14 cellular contexts compared by ENCODE assay signal in the genomic region with DNA sequence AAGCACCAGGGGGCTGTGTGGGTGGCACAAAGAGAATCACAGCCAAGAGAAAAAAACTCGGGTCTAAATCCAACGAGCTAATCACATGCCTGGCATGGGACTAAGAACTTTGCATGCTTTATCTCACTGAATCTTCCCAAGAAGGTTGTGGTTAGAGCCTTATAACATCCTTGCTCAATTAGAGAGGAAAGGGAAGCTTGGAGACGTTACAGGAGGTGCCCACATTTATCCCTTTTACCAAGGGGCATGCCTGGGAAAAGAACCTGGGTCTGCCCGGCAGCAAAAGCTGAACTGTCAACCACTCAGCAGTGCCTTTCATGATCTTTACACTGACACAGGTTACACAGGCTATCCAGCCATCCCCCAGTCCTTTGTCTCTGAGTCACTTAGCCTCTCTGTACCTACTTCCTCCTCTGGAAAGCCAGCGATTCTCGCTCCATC.
A peak's percentile ranks its signal among the peaks of the same experiment; 100 is the strongest.
DNase-seq lines count a peak whose midpoint lies in the region; ATAC-seq and TF ChIP-seq lines count a peak whose summit lies in the region.
"Had no signal": no experiment of that assay in that cellular context is flagged by ENCODE, and none has a peak within 500 bp of the region (broad histone marks: within the 10 kb centered on the region; RNA-seq: fewer than 3 reads in every experiment).

No MANE protein-coding gene starts in this region.

- TF ChIP-seq CTCF in GM10248 (IDR thresholded peaks at IDR 0.05; ENCODE audit: control extremely low read depth, extremely low read depth, low read depth, missing control alignments), result no peak
- no peak for TF ChIP-seq CTCF in OCI-LY7 (conservative IDR thresholded peaks at IDR 0.05; ENCODE audit: low read length)

- H3K4me2 ChIP-seq in GM23248 (ENCODE audit: unreplicated experiment) (peak overlapping the region; percentile 12), OCI-LY7 (ENCODE audit: low read length) (no peak overlapping the region)
- H3K4me2 ChIP-seq: KMS-11 had no signal

- DNase-seq in GM10248 (ENCODE audit: extremely low spot score) (peak; percentile 53), GM23248 (peak; percentile 73), OCI-LY7 (ENCODE audit: low spot score) (no peak), foreskin melanocyte (peak; percentile 94), aorta (no peak), NCI-H2081 (lab: John Stamatoyannopoulos, UW) (no peak)
- DNase-seq in T-helper 2 cell treated with Interferon-gamma antibody and Interleukin-4, amounts not matched to agents 5 μg/mL and 100 μg/mL, for 36 hours (ENCODE audit: low spot score), result no peak
- no peak for DNase-seq in activated CD4-positive, alpha-beta T cell treated with anti-CD3 and anti-CD28 coated beads, Interleukin-2, amount 50 U/mL, for 48 hours
- DNase-seq: activated T-cell treated with anti-CD3 and anti-CD28 coated beads for 4 hours, DMS79, H9, SHP77 had no signal

- no peaks in the 10 kb centered on the region for H3K4me1 Mint-ChIP-seq in T-helper 2 cell treated with Interferon-gamma antibody and Interleukin-4, amounts not matched to agents 5 μg/mL and 100 μg/mL, for 36 hours (ENCODE audit: low read depth)

- H3K27ac Mint-ChIP-seq in T-helper 2 cell treated with Interferon-gamma antibody and Interleukin-4, amounts not matched to agents 5 μg/mL and 100 μg/mL, for 36 hours, result no peak overlapping the region
- H3K27ac Mint-ChIP-seq: H9 had no signal

- peaks cover 32% of the 10 kb centered on the region for H3F3A ChIP-seq in GM23248 (ENCODE audit: insufficient read depth)

- POLR2A ChIA-PET in GM10248 (lab: Yijun Ruan, JAX), result interaction anchor here (0.6 kb wide), 2 partner anchors 104 to 409 kb away, joined by 3 to 5 read pairs; no protein-coding TSS in a partner anchor
- POLR2A ChIA-PET in OCI-LY7 (lab: Charles Lee), result interaction anchor here (0.6 kb wide), 1 partner anchor 17 kb away, joined by 3 read pairs; no protein-coding TSS in a partner anchor

- H3K9me3 ChIP-seq in GM23248 (ENCODE audit: low read depth) (no peaks in the 10 kb centered on the region), OCI-LY7 (ENCODE audit: low read length) (no peaks in the 10 kb centered on the region), aorta (ENCODE audit: control insufficient read depth, low read length) (no peaks in the 10 kb centered on the region)

- H3K36me3 ChIP-seq in GM23248 (ENCODE audit: low read depth), result no peaks in the 10 kb centered on the region
- H3K36me3 ChIP-seq in OCI-LY7 (ENCODE audit: insufficient read depth, low read length), result no peaks in the 10 kb centered on the region
- H3K36me3 ChIP-seq in aorta (ENCODE audit: control insufficient read depth in 1 of 2, insufficient read depth in 2 of 2, low read length in 1 of 2), result no peaks in the 10 kb centered on the region

- H3K27me3 ChIP-seq in GM23248 (replicated peaks; ENCODE audit: insufficient read depth) (no peaks in the 10 kb centered on the region), aorta (ENCODE audit: control insufficient read depth in 1 of 2, insufficient read depth in 2 of 2, low read length in 1 of 2) (no peaks in the 10 kb centered on the region)

- 55 to 59% methylated on average over 6 of the region's 6 CpGs for WGBS in GM23248 (ENCODE audit: low coverage in 1 of 2, low lambda C conversion rate in 2 of 2, missing lambda C conversion rate in 2 of 2), 2 experiments
- WGBS in aorta, 2 donors, result 43 to 49% methylated on average over 6 of the region's 6 CpGs

- H3K9me3 Mint-ChIP-seq in T-helper 2 cell treated with Interferon-gamma antibody and Interleukin-4, amounts not matched to agents 5 μg/mL and 100 μg/mL, for 36 hours, result no peaks in the 10 kb centered on the region
- H3K9me3 Mint-ChIP-seq: H9 had no signal

- no peak for ATAC-seq in aorta (ENCODE audit: low FRiP score)
- ATAC-seq: left lobe of liver had no signal

- H3K9ac ChIP-seq in GM23248, result no peak overlapping the region
- H3K9ac ChIP-seq: KMS-11 had no signal

- intact Hi-C loops in OCI-LY7 (cut with micrococcal nuclease; ENCODE audit: unreplicated experiment) (no loop called here), aorta (cut with DNase I) (loop anchor here in 1 of 2 donors (2.0 kb wide), 1 partner anchor 116 kb away; no protein-coding TSS in a partner anchor)

- no TSS peak for BruUV-seq in OCI-LY7 (replicated peaks; lab: Mats Ljungman, UMichigan)

- H4K20me1 ChIP-seq in GM23248 (ENCODE audit: insufficient read depth), result no peaks in the 10 kb centered on the region
- H4K20me1 ChIP-seq in OCI-LY7 (ENCODE audit: insufficient read depth, low read length), result no peaks in the 10 kb centered on the region

- CTCF ChIA-PET in GM10248 (lab: Yijun Ruan, JAX), result interaction anchor here (0.7 to 4.1 kb wide), 19 partner anchors 10 to 380 kb away, joined by 3 to 40 read pairs (median 4); no protein-coding TSS in a partner anchor
- CTCF ChIA-PET in OCI-LY7 (lab: Charles Lee; ENCODE audit: unreplicated experiment), result no interaction called here

- H2AFZ ChIP-seq in GM23248 (no peak overlapping the region), OCI-LY7 (ENCODE audit: low read length) (peak overlapping the region; percentile 44; the same call in 1 of the 2 replicates)

- H3K4me3 Mint-ChIP-seq in T-helper 2 cell treated with Interferon-gamma antibody and Interleukin-4, amounts not matched to agents 5 μg/mL and 100 μg/mL, for 36 hours, result no peak overlapping the region
- H3K4me3 Mint-ChIP-seq: H9 had no signal

- H3K27me3 Mint-ChIP-seq in T-helper 2 cell treated with Interferon-gamma antibody and Interleukin-4, amounts not matched to agents 5 μg/mL and 100 μg/mL, for 36 hours (ENCODE audit: low read depth), result peaks cover 19% of the 10 kb centered on the region

- H3K9me2 ChIP-seq in GM23248 (ENCODE audit: insufficient read depth) (no peaks in the 10 kb centered on the region), OCI-LY7 (ENCODE audit: insufficient read depth, low read length) (no peaks in the 10 kb centered on the region)

- H3K27ac ChIP-seq in GM23248 (peak overlapping the region; percentile 68), OCI-LY7 (ENCODE audit: low read depth, low read length, poor library complexity, severe bottlenecking) (no peak overlapping the region), aorta (ENCODE audit: low read depth in 1 of 2, low read length in 2 of 2) (no peak overlapping the region)
- H3K27ac ChIP-seq: KMS-11 had no signal

- H3K4me3 ChIP-seq in GM23248, result no peak overlapping the region
- H3K4me3 ChIP-seq in OCI-LY7 (ENCODE audit: low read depth, low read length, poor library complexity, severe bottlenecking), result no peak overlapping the region
- no peak overlapping the region for H3K4me3 ChIP-seq in aorta (ENCODE audit: low read length in 2 of 2)

- no peaks in the 10 kb centered on the region for H3K36me3 Mint-ChIP-seq in T-helper 2 cell treated with Interferon-gamma antibody and Interleukin-4, amounts not matched to agents 5 μg/mL and 100 μg/mL, for 36 hours (ENCODE audit: low read depth)

- H3K4me1 ChIP-seq in GM23248 (ENCODE audit: insufficient read depth), result peaks cover 27% of the 10 kb centered on the region
- H3K4me1 ChIP-seq in OCI-LY7 (ENCODE audit: insufficient read depth, low read length, poor library complexity, severe bottlenecking), result peaks cover 8% of the 10 kb centered on the region
- H3K4me1 ChIP-seq in aorta (ENCODE audit: control insufficient read depth in 1 of 2, insufficient read depth in 2 of 2, low read length in 2 of 2), result no peaks in the 10 kb centered on the region

- peaks cover 16% of the 10 kb centered on the region; the same call in 1 of the 2 replicates for H3K79me2 ChIP-seq in GM23248 (ENCODE audit: insufficient read depth)
- H3K79me2 ChIP-seq in OCI-LY7 (ENCODE audit: insufficient read depth, low read depth, low read length), result no peaks in the 10 kb centered on the region

- in situ Hi-C loops in GM23248 (cut with MboI), result loop anchor here (10.0 kb wide), 1 partner anchor 402 kb away; no protein-coding TSS in a partner anchor

Comparison
In these comparisons a context has a peak if more than half of its experiments do, and no peak if none do; other contexts are left out.
1. DNase-seq: peak in GM10248 (single experiment), GM23248 (single experiment) and foreskin melanocyte (single experiment); none in OCI-LY7 (single experiment), aorta (0 of 2), T-helper 2 cell treated with Interferon-gamma antibody and Interleukin-4, amounts not matched to agents 5 μg/mL and 100 μg/mL, for 36 hours (single experiment), activated CD4-positive, alpha-beta T cell treated with anti-CD3 and anti-CD28 coated beads, Interleukin-2, amount 50 U/mL, for 48 hours (0 of 2) and NCI-H2081 (0 of 2).